Comparison of ENCODE assay signal across 8 cellular contexts in the genomic region with DNA sequence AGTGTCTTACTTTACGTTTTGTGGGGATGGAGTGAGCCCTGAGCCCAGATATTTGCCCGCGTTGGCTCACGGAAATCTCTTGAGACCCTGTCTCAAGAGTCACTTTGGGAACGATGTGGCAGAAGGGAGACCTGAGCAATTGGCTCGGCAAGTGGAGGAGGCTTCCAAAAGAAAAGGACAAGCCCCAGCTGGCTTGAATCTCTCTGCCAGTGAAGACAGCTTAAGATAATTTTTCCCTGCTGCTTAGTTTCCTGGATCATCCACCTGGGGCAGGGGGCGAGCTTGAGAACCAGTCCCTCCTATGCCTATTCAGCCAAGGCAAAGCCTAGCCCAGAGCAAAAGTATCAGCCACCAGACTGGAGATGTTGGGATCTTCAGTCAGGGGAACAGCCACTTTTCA. TPM values are rescaled to one million over a fixed set of nuclear protein-coding genes. Genes with fewer than 3 reads are reported as not detected.
DNase-seq lines count a peak whose midpoint lies in the region; ATAC-seq and TF ChIP-seq lines count a peak whose summit lies in the region.

No MANE protein-coding gene starts in this region.

- peak overlapping the region; percentile 88 for H3K9ac ChIP-seq in ES-I3 (ENCODE audit: low read depth, low read length)

- TF ChIP-seq CTCF in NB4 (IDR thresholded peaks at IDR 0.05; ENCODE audit: low read depth, low read length) (no peak), breast epithelium (IDR thresholded peaks at IDR 0.05) (no peak)

- intact Hi-C loops in breast epithelium (cut with DNase I; ENCODE audit: low total_unique reads), result no loop called here

- no peaks in the 10 kb centered on the region for H3K27me3 ChIP-seq in breast epithelium

- ATAC-seq in GM21360 (IDR thresholded peaks at IDR 0.05; ENCODE audit: unreplicated experiment), result no peak
- no peak for ATAC-seq in HG03571 (IDR thresholded peaks at IDR 0.05; ENCODE audit: unreplicated experiment)
- no peak for ATAC-seq in HG03159 (IDR thresholded peaks at IDR 0.05; ENCODE audit: unreplicated experiment)

- H3K4me1 ChIP-seq in ES-I3 (ENCODE audit: insufficient read depth, low read length) (peaks cover 3% of the 10 kb centered on the region), breast epithelium (peaks cover 0 to 3% of the 10 kb centered on the region in 2 donors)

- TF ChIP-seq POLR2A in NB4 (IDR thresholded peaks at IDR 0.05; ENCODE audit: extremely low read depth, insufficient read length), result no peak
- no peak for TF ChIP-seq POLR2A in breast epithelium (IDR thresholded peaks at IDR 0.05)

- H3K9me3 ChIP-seq in ES-I3 (ENCODE audit: control insufficient read depth, insufficient read depth, low read length) (no peaks in the 10 kb centered on the region), breast epithelium (no peaks in the 10 kb centered on the region)

- H3K36me3 ChIP-seq in ES-I3 (ENCODE audit: insufficient read depth, low read length), result no peaks in the 10 kb centered on the region
- H3K36me3 ChIP-seq in breast epithelium, result no peaks in the 10 kb centered on the region

- H3K4me3 ChIP-seq in NB4 (ENCODE audit: low read depth, low read length), result peak overlapping the region; percentile 95
- peak overlapping the region; percentile 76 to 95 (median 91) for H3K4me3 ChIP-seq in breast epithelium

- peak overlapping the region; percentile 90 to 95 for H3K27ac ChIP-seq in breast epithelium

- peak; percentile 22 for DNase-seq in NB4 (ENCODE audit: low read depth)
- DNase-seq in breast epithelium (ENCODE audit: low spot score in 2 of 2), result no peak
- DNase-seq in medulla oblongata (ENCODE audit: extremely low spot score), result peak; percentile 11
- DNase-seq in mucosa of gallbladder (ENCODE audit: low spot score), result no peak

RNA-seq across cellular contexts. Expression of gene SEC22A, which starts 0.7 kb away (rescaled TPM):
- total RNA-seq in breast epithelium (10 to 100 TPM; 28.5 to 45.2 (median 33.1) TPM), mucosa of gallbladder (16.8 TPM)

Comparison
In these comparisons a context has a peak if more than half of its experiments do, and no peak if none do; other contexts are left out.
1. DNase-seq: peak in NB4 (single experiment) and medulla oblongata (single experiment); none in breast epithelium (0 of 2) and mucosa of gallbladder (single experiment).